Comparison of ENCODE assay signal across 9 cellular contexts in genomic region chr6:87705070-87705691, GRCh38. TPM values are rescaled to one million over a fixed set of nuclear protein-coding genes. Genes with fewer than 3 reads are reported as not detected.
A peak's percentile ranks its signal among the peaks of the same experiment; 100 is the strongest.
DNase-seq lines count a peak whose midpoint lies in the region; ATAC-seq lines count a peak whose summit lies in the region.
"Had no signal": no experiment of that assay in that cellular context is flagged by ENCODE, and none has a peak within 500 bp of the region (broad histone marks: within the 10 kb centered on the region; RNA-seq: fewer than 3 reads in every experiment).

No MANE protein-coding gene starts in this region.

- peak overlapping the region; percentile 53 to 71 for H3K27ac Mint-ChIP-seq in T-cell

- H3K36me3 Mint-ChIP-seq in T-cell: no peaks in the 10 kb centered on the region

- no peak overlapping the region for H3K4me3 Mint-ChIP-seq in T-cell

- DNase-seq in activated CD8-positive, alpha-beta memory T cell treated with anti-CD3 and anti-CD28 coated beads, Interleukin-2, amount 50 U/mL, for 48 hours: peak; percentile 66
- DNase-seq in activated CD8-positive, alpha-beta memory T cell treated with anti-CD3 and anti-CD28 coated beads for 24 hours: no peak
- no peak for DNase-seq in T-cell
- peak; percentile 38 to 46 for DNase-seq in stimulated activated CD4-positive, alpha-beta T cell treated with anti-CD3 and anti-CD28 coated beads, Interleukin-4, amount 100 ng/mL, for 48 hours (ENCODE audit: low read depth in 2 of 2)
- no peak for DNase-seq in hypothalamus (lab: John Stamatoyannopoulos, UW)
- no peak for DNase-seq in HPDE6-E6E7 (ENCODE audit: extremely low spot score)
- DNase-seq in NCI-H510A (lab: John Stamatoyannopoulos, UW): no peak

- ATAC-seq in HG02852 (IDR thresholded peaks at IDR 0.05; ENCODE audit: unreplicated experiment) (peak; percentile 53), T-cell (replicated peaks in 1 of 4) (no peak)

- H3K4me1 Mint-ChIP-seq in T-cell: peaks cover 11 to 21% (median 18%) of the 10 kb centered on the region in 3 donors

- CTCF ChIA-PET in T-cell (lab: Charles Lee): interaction anchor here (0.6 to 1.4 kb wide), 2 partner anchors 9 to 216 kb away, joined by 4 read pairs; no protein-coding TSS in a partner anchor

- H3K27me3 Mint-ChIP-seq in T-cell: no peaks in the 10 kb centered on the region
- H3K27me3 Mint-ChIP-seq: CD4-positive, alpha-beta memory T cell had no signal

- no peaks in the 10 kb centered on the region for H3K9me3 Mint-ChIP-seq in T-cell
- H3K9me3 Mint-ChIP-seq: CD4-positive, alpha-beta memory T cell had no signal

- POLR2A ChIA-PET in T-cell (lab: Charles Lee): interaction anchor here in 1 of 2 donors (0.6 kb wide), 1 partner anchor 48 kb away, joined by 3 read pairs; no protein-coding TSS in a partner anchor

RNA-seq across cellular contexts. Expression of gene AKIRIN2, which starts 3.1 kb away (rescaled TPM):
- 10 to 100 TPM; 52.5 to 81.9 (median 66.0) TPM for total RNA-seq in T-cell

Comparison
In these comparisons a context has a peak if more than half of its experiments do, and no peak if none do; other contexts are left out.
1. DNase-seq: peak in activated CD8-positive, alpha-beta memory T cell treated with anti-CD3 and anti-CD28 coated beads, Interleukin-2, amount 50 U/mL, for 48 hours (single experiment) and stimulated activated CD4-positive, alpha-beta T cell treated with anti-CD3 and anti-CD28 coated beads, Interleukin-4, amount 100 ng/mL, for 48 hours (2 of 2); none in activated CD8-positive, alpha-beta memory T cell treated with anti-CD3 and anti-CD28 coated beads for 24 hours (single experiment), T-cell (0 of 34), hypothalamus (0 of 51), HPDE6-E6E7 (single experiment) and NCI-H510A (single experiment).